Comparison of ENCODE assay signal across 29 cellular contexts in the genomic region with DNA sequence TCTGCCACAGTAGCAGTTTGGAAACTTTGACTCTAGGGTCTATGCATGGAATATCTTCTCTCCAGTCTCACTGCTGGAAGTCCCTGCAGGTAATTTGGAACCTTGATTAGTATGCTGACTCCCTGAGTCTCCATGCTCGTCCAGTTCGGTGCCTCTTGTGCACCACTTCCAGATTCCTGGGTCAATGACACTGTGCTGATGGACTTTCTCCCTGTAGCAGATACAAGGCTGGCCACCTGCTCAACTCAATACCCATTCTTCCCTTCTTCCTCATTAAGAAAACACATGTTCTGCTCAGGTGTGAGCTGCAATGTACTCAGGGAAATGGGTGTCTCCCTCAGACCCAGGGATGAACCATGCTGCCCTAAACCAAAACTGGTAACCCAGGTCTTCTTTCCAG.
"Had no signal": no experiment of that assay in that cellular context is flagged by ENCODE, and none has a peak within 500 bp of the region (broad histone marks: within the 10 kb centered on the region; RNA-seq: fewer than 3 reads in every experiment).

No MANE protein-coding gene starts in this region.

- H3K9me3 ChIP-seq: ascending aorta, body of pancreas, MG63, SK-N-SH had no signal

- H3K27ac Mint-ChIP-seq: activated CD4-positive, alpha-beta T cell treated with anti-CD3 and anti-CD28 coated beads, Interleukin-2, amount 10 ng/mL, durations not matched to agents 24 days and 14 days; activated CD8-positive, alpha-beta memory T cell treated with anti-CD3 and anti-CD28 coated beads, Interleukin-2, amount 10 ng/mL, durations not matched to agents 7 days and 5 days; activated naive CD4-positive, alpha-beta T cell treated with anti-CD3 and anti-CD28 coated beads, Interleukin-2, amount 50 U/mL, for 72 hours; activated naive CD8-positive, alpha-beta T cell treated with anti-CD3 and anti-CD28 coated beads, Interleukin-2, amount 50 U/mL, for 24 hours; activated T-cell treated with anti-CD3 and anti-CD28 coated beads, Interleukin-2, amount 50 U/mL, for 24 hours; activated T-helper 1 cell treated with anti-CD3 and anti-CD28 coated beads, Interleukin-12 subunit alpha, Interleukin-12 subunit beta, Interleukin-2, Interleukin-4 antibody, amounts not matched to agents 30 ng/mL and 10 ng/mL and 1 ng/mL, durations not matched to agents 14 hours and 24 hours and 36 hours had no signal

- H3K4me1 Mint-ChIP-seq: activated CD4-positive, alpha-beta T cell treated with anti-CD3 and anti-CD28 coated beads, Interleukin-2, amount 10 ng/mL, durations not matched to agents 24 days and 14 days; activated CD8-positive, alpha-beta memory T cell treated with anti-CD3 and anti-CD28 coated beads, Interleukin-2, amount 10 ng/mL, durations not matched to agents 7 days and 5 days had no signal

- H3K27me3 Mint-ChIP-seq: activated CD4-positive, alpha-beta T cell treated with anti-CD3 and anti-CD28 coated beads, Interleukin-2, amount 10 ng/mL, durations not matched to agents 24 days and 14 days had no signal

- ATAC-seq: activated CD8-positive, alpha-beta memory T cell treated with anti-CD3 and anti-CD28 coated beads, Interleukin-2, amount 10 ng/mL, durations not matched to agents 7 days and 5 days; activated naive CD4-positive, alpha-beta T cell treated with anti-CD3 and anti-CD28 coated beads, Interleukin-2, amount 50 U/mL, for 72 hours; activated naive CD8-positive, alpha-beta T cell treated with anti-CD3 and anti-CD28 coated beads, Interleukin-2, amount 50 U/mL, for 24 hours; body of pancreas; Right ventricle myocardium inferior had no signal

- H3K27me3 ChIP-seq: ascending aorta, body of pancreas, MG63 had no signal

- H3K4me3 ChIP-seq: ascending aorta, body of pancreas, MG63 had no signal

- H3K36me3 Mint-ChIP-seq: activated CD8-positive, alpha-beta memory T cell treated with anti-CD3 and anti-CD28 coated beads, Interleukin-2, amount 10 ng/mL, durations not matched to agents 7 days and 5 days; activated naive CD4-positive, alpha-beta T cell treated with anti-CD3 and anti-CD28 coated beads, Interleukin-2, amount 50 U/mL, for 72 hours had no signal

- H3K4me3 Mint-ChIP-seq: activated CD4-positive, alpha-beta T cell treated with anti-CD3 and anti-CD28 coated beads, Interleukin-2, amount 10 ng/mL, durations not matched to agents 24 days and 14 days; activated CD8-positive, alpha-beta memory T cell treated with anti-CD3 and anti-CD28 coated beads, Interleukin-2, amount 10 ng/mL, durations not matched to agents 7 days and 5 days; activated naive CD8-positive, alpha-beta T cell treated with anti-CD3 and anti-CD28 coated beads, Interleukin-2, amount 50 U/mL, for 24 hours; activated T-cell treated with anti-CD3 and anti-CD28 coated beads, Interleukin-2, amount 50 U/mL, for 24 hours; activated T-helper 1 cell treated with anti-CD3 and anti-CD28 coated beads, Interleukin-12 subunit alpha, Interleukin-12 subunit beta, Interleukin-2, Interleukin-4 antibody, amounts not matched to agents 30 ng/mL and 10 ng/mL and 1 ng/mL, durations not matched to agents 14 hours and 24 hours and 36 hours had no signal

- H3K9me3 Mint-ChIP-seq: activated naive CD4-positive, alpha-beta T cell treated with anti-CD3 and anti-CD28 coated beads, Interleukin-2, amount 50 U/mL, for 72 hours; activated naive CD8-positive, alpha-beta T cell treated with anti-CD3 and anti-CD28 coated beads, Interleukin-2, amount 50 U/mL, for 24 hours; activated T-cell treated with anti-CD3 and anti-CD28 coated beads, Interleukin-2, amount 50 U/mL, for 24 hours; activated T-helper 1 cell treated with anti-CD3 and anti-CD28 coated beads, Interleukin-12 subunit alpha, Interleukin-12 subunit beta, Interleukin-2, Interleukin-4 antibody, amounts not matched to agents 30 ng/mL and 10 ng/mL and 1 ng/mL, durations not matched to agents 14 hours and 24 hours and 36 hours had no signal

- H3K27ac ChIP-seq: ascending aorta, body of pancreas, KMS-11 had no signal

- DNase-seq: activated CD4-positive, alpha-beta T cell treated with anti-CD3 and anti-CD28 coated beads, Interleukin-2, amount 10 ng/mL, durations not matched to agents 24 days and 14 days; activated CD4-positive, alpha-beta T cell treated with anti-CD3 and anti-CD28 coated beads, Interleukin-2, amount 50 U/mL, for 48 hours; activated CD4-positive, CD25-positive, alpha-beta regulatory T cell treated with anti-CD3 and anti-CD28 coated beads, Interleukin-2, amount 50 U/mL, for 72 hours; activated CD8-positive, alpha-beta memory T cell treated with anti-CD3 and anti-CD28 coated beads, Interleukin-2, amount 10 ng/mL, durations not matched to agents 7 days and 5 days; activated effector memory CD4-positive, alpha-beta T cell treated with Interleukin-2 at 50 U/mL for 16 hours; activated naive CD4-positive, alpha-beta T cell treated with Interleukin-2 at 50 U/mL for 16 hours; activated naive CD8-positive, alpha-beta T cell treated with anti-CD3 and anti-CD28 coated beads, Interleukin-2, amount 50 U/mL, for 24 hours; activated T-cell treated with anti-CD3 and anti-CD28 coated beads, Interleukin-2, amount 50 U/mL, for 24 hours; amniotic stem cell; body of pancreas; central memory CD4-positive, alpha-beta T cell; MG63; MV-4-11; NCI-H1092 treated with DMSO at 0.1 percent for 48 hours; NCI-H1417 treated with DMSO at 0.1 percent for 48 hours; NCI-H1694 treated with DMSO at 0.1 percent for 48 hours; NCI-H2029 treated with DMSO at 0.1 percent for 48 hours; NCI-H345; NCI-H510A; NCI-H526 treated with DMSO at 0.1 percent for 48 hours; NCI-H82; RPMI8226; SK-N-SH; T-helper 1 cell had no signal
